ENCODE assay signal across 1 cellular context in genomic region chr16:29777576-29778360, GRCh38.
TF ChIP-seq lines count a peak whose summit lies in the region.

TSS of gene ZG16 (plus strand) at chr16:29778256. CDS start at chr16:29779267, 1,011 bp downstream.

TF ChIP-seq in HEK293, 187 proteins besides CTCF, POLR2A, EP300 and RAD21 (continued from another document):
- peak; percentile 36; the same call in 1 of the 2 replicates for TF ChIP-seq ZNF600 (tag by site-specific recombination; IDR thresholded peaks at IDR 0.05)
